23 cellular contexts compared by ENCODE assay signal in the genomic region with DNA sequence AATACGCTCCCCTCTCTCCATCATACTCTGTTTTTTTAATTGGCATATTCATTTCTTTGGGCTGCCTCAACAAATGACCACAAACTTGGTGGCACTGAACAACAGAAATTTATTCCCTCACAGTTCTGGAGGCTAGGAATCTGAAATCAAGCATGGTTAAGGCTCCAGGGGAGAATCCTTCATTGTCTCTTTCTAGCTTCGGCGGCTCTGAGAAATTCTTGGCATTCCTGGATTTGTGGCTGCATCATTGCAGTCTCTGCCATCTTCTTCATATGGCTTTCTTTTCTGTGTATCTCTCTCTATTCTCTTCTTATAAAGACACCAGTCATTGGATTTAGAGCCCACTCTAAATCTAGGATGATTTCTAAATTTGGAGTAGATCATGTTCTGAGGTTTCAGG. TPM values are rescaled to one million over a fixed set of nuclear protein-coding genes. Genes with fewer than 3 reads are reported as not detected.
"Had no signal": no experiment of that assay in that cellular context is flagged by ENCODE, and none has a peak within 500 bp of the region (broad histone marks: within the 10 kb centered on the region; RNA-seq: fewer than 3 reads in every experiment).

No MANE protein-coding gene starts in this region.

- H3K27me3 Mint-ChIP-seq: memory B cell had no signal

- ATAC-seq: activated CD4-positive, alpha-beta T cell treated with anti-CD3 and anti-CD28 coated beads for 36 hours; heart left ventricle; left ventricle myocardium superior; natural killer cell treated with Interleukin-12 subunit alpha and Interleukin-12 subunit beta and Interleukin-15 and Interleukin-18, amount 100 ng/mL, for 72 hours; right lobe of liver; SK-N-SH treated with all-trans-retinoic acid at 6 μM for 48 hours; stimulated activated naive CD8-positive, alpha-beta T cell treated with anti-CD3 and anti-CD28 coated beads, Interleukin-15, amount 100 ng/mL, for 72 hours had no signal

- H3K27ac ChIP-seq: heart left ventricle, prostate gland, right lobe of liver, upper lobe of left lung had no signal

- H3K9me3 ChIP-seq: heart left ventricle, prostate gland, right lobe of liver, upper lobe of left lung had no signal

- H3K36me3 Mint-ChIP-seq: activated CD4-positive, alpha-beta memory T cell treated with anti-CD3 and anti-CD28 coated beads for 36 hours; memory B cell; natural killer cell treated with Interleukin-12 subunit alpha and Interleukin-12 subunit beta and Interleukin-15 and Interleukin-18, amount 100 ng/mL, for 72 hours had no signal

- H3K27me3 ChIP-seq: right lobe of liver, upper lobe of left lung had no signal

- H3K9me3 Mint-ChIP-seq: activated CD4-positive, alpha-beta memory T cell treated with anti-CD3 and anti-CD28 coated beads for 36 hours; activated T-cell treated with anti-CD3 and anti-CD28 coated beads, Interleukin-2, amount 50 U/mL, for 24 hours; natural killer cell treated with Interleukin-12 subunit alpha and Interleukin-12 subunit beta and Interleukin-15 and Interleukin-18, amount 100 ng/mL, for 72 hours had no signal

- H3K4me3 Mint-ChIP-seq: activated CD4-positive, alpha-beta memory T cell treated with anti-CD3 and anti-CD28 coated beads for 36 hours; activated CD4-positive, alpha-beta T cell treated with anti-CD3 and anti-CD28 coated beads for 36 hours; activated T-cell treated with anti-CD3 and anti-CD28 coated beads, Interleukin-2, amount 50 U/mL, for 24 hours; memory B cell; natural killer cell treated with Interleukin-12 subunit alpha and Interleukin-12 subunit beta and Interleukin-15 and Interleukin-18, amount 100 ng/mL, for 72 hours; stimulated activated naive CD8-positive, alpha-beta T cell treated with anti-CD3 and anti-CD28 coated beads, Interleukin-15, amount 100 ng/mL, for 72 hours had no signal

- DNase-seq: activated CD4-positive, alpha-beta memory T cell treated with anti-CD3 and anti-CD28 coated beads for 36 hours; activated CD4-positive, alpha-beta T cell treated with anti-CD3 and anti-CD28 coated beads for 36 hours; activated effector memory CD4-positive, alpha-beta T cell treated with Interleukin-2 at 50 U/mL for 16 hours; activated naive CD4-positive, alpha-beta T cell treated with anti-CD3 and anti-CD28 coated beads, Interleukin-2, amount 50 U/mL, for 16 hours; activated T-cell treated with anti-CD3 and anti-CD28 coated beads, Interleukin-2, amount 50 U/mL, for 24 hours; caudate nucleus; effector CD8-positive, alpha-beta T cell; heart left ventricle; kidney; left ventricle myocardium superior; occipital lobe; right lobe of liver; stimulated activated naive CD8-positive, alpha-beta T cell treated with anti-CD3 and anti-CD28 coated beads, Interleukin-15, amount 100 ng/mL, for 72 hours; T-helper 1 cell; T1000; upper lobe of left lung had no signal

- H3K4me1 ChIP-seq: heart left ventricle, prostate gland, right lobe of liver, upper lobe of left lung had no signal

- H3K4me3 ChIP-seq: heart left ventricle, prostate gland, right lobe of liver, upper lobe of left lung had no signal

- H3K27ac Mint-ChIP-seq: activated CD4-positive, alpha-beta memory T cell treated with anti-CD3 and anti-CD28 coated beads for 36 hours; activated CD4-positive, alpha-beta T cell treated with anti-CD3 and anti-CD28 coated beads for 36 hours; activated T-cell treated with anti-CD3 and anti-CD28 coated beads, Interleukin-2, amount 50 U/mL, for 24 hours; memory B cell; natural killer cell treated with Interleukin-12 subunit alpha and Interleukin-12 subunit beta and Interleukin-15 and Interleukin-18, amount 100 ng/mL, for 72 hours; stimulated activated naive CD8-positive, alpha-beta T cell treated with anti-CD3 and anti-CD28 coated beads, Interleukin-15, amount 100 ng/mL, for 72 hours had no signal

- H3K4me1 Mint-ChIP-seq: activated CD4-positive, alpha-beta T cell treated with anti-CD3 and anti-CD28 coated beads for 36 hours; memory B cell; stimulated activated naive CD8-positive, alpha-beta T cell treated with anti-CD3 and anti-CD28 coated beads, Interleukin-15, amount 100 ng/mL, for 72 hours had no signal

- H3K36me3 ChIP-seq: heart left ventricle, prostate gland, right lobe of liver, upper lobe of left lung had no signal

- FAIRE-seq: colon, frontal cortex, kidney had no signal

RNA-seq across cellular contexts. Expression of a gene that starts 10.9 kb away (rescaled TPM):
- total RNA-seq: activated CD4-positive, alpha-beta memory T cell treated with anti-CD3 and anti-CD28 coated beads for 36 hours; activated CD4-positive, alpha-beta T cell treated with anti-CD3 and anti-CD28 coated beads for 36 hours; kidney; left ventricle myocardium superior; natural killer cell treated with Interleukin-12 subunit alpha and Interleukin-12 subunit beta and Interleukin-15 and Interleukin-18, amount 100 ng/mL, for 72 hours had no signal
- polyA plus RNA-seq: adipose tissue had no signal
